In the genomic region with DNA sequence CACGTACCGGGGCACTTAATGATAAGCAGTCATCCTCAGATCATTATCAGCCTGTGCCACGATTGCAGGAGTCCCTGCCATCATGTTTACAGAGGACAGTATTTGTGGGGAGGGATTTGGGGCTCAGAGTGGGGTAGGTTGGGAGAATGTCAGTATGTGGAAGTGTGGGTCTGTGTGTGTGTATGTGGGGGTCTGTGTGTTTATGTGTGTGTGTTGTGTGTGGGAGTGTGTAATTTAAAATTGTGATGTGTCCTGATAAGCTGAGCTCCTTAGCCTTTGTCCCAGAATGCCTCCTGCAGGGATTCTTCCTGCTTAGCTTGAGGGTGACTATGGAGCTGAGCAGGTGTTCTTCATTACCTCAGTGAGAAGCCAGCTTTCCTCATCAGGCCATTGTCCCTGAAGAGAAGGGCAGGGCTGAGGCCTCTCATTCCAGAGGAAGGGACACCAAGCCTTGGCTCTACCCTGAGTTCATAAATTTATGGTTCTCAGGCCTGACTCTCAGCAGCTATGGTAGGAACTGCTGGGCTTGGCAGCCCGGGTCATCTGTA, we compare ENCODE assay signal across 19 cellular contexts. TPM values are rescaled to one million over a fixed set of nuclear protein-coding genes. Genes with fewer than 3 reads are reported as not detected.
A peak's percentile ranks its signal among the peaks of the same experiment; 100 is the strongest.
DNase-seq lines count a peak whose midpoint lies in the region; ATAC-seq and TF ChIP-seq lines count a peak whose summit lies in the region.
"Had no signal": no experiment of that assay in that cellular context is flagged by ENCODE, and none has a peak within 500 bp of the region (broad histone marks: within the 10 kb centered on the region; RNA-seq: fewer than 3 reads in every experiment).

No MANE protein-coding gene starts in this region.

- H3K9me3 ChIP-seq in HEK293 (ENCODE audit: control insufficient read depth, insufficient read depth, low read depth, low read length) = no peaks in the 10 kb centered on the region
- H3K9me3 ChIP-seq in esophagus muscularis mucosa = no peaks in the 10 kb centered on the region
- no peaks in the 10 kb centered on the region for H3K9me3 ChIP-seq in T-helper 17 cell (ENCODE audit: control insufficient read depth, low read length, poor library complexity, severe bottlenecking)
- H3K9me3 ChIP-seq in heart right ventricle = no peaks in the 10 kb centered on the region
- H3K9me3 ChIP-seq: BE2C had no signal

- no peak for TF ChIP-seq CTCF in HEK293 (tag by site-specific recombination; IDR thresholded peaks at IDR 0.05)
- no peak for TF ChIP-seq CTCF in esophagus muscularis mucosa (IDR thresholded peaks at IDR 0.05)
- TF ChIP-seq CTCF in heart right ventricle (IDR thresholded peaks at IDR 0.05) = no peak

- TF ChIP-seq POLR2A in esophagus muscularis mucosa (IDR thresholded peaks at IDR 0.05; ENCODE audit: low read depth) = no peak

- no peak for TF ChIP-seq EP300 in esophagus muscularis mucosa (IDR thresholded peaks at IDR 0.05)

- no peaks in the 10 kb centered on the region for H3K9me3 Mint-ChIP-seq in stimulated activated memory B cell treated with anti-CD40 and anti-IgM and Interleukin-4, amounts not matched to agents 10 μg/mL and 1 μg/mL and 100 μg/mL, for 72 hours
- H3K9me3 Mint-ChIP-seq: CD8-positive, alpha-beta T cell had no signal

- peak overlapping the region; percentile 32 for H3K27ac Mint-ChIP-seq in stimulated activated memory B cell treated with anti-CD40 and anti-IgM and Interleukin-4, amounts not matched to agents 10 μg/mL and 1 μg/mL and 100 μg/mL, for 72 hours
- H3K27ac Mint-ChIP-seq in T-helper 17 cell = no peak overlapping the region
- H3K27ac Mint-ChIP-seq: CD8-positive, alpha-beta T cell had no signal

- peaks cover 13% of the 10 kb centered on the region for H3K36me3 Mint-ChIP-seq in stimulated activated memory B cell treated with anti-CD40 and anti-IgM and Interleukin-4, amounts not matched to agents 10 μg/mL and 1 μg/mL and 100 μg/mL, for 72 hours
- no peaks in the 10 kb centered on the region for H3K36me3 Mint-ChIP-seq in T-helper 17 cell (ENCODE audit: low read depth)
- H3K36me3 Mint-ChIP-seq: CD8-positive, alpha-beta T cell had no signal

- WGBS in esophagus muscularis mucosa = 84% methylated on average over 4 of the region's 4 CpGs
- 74 to 78% methylated on average over 4 of the region's 4 CpGs for WGBS in heart right ventricle, 2 donors

- no peak overlapping the region for H3K4me3 Mint-ChIP-seq in stimulated activated memory B cell treated with anti-CD40 and anti-IgM and Interleukin-4, amounts not matched to agents 10 μg/mL and 1 μg/mL and 100 μg/mL, for 72 hours
- no peak overlapping the region for H3K4me3 Mint-ChIP-seq in T-helper 17 cell
- H3K4me3 Mint-ChIP-seq: CD8-positive, alpha-beta T cell had no signal

- POLR2A ChIA-PET in HEK293 (lab: Yijun Ruan, JAX) = no interaction called here

- H3K4me1 Mint-ChIP-seq in stimulated activated memory B cell treated with anti-CD40 and anti-IgM and Interleukin-4, amounts not matched to agents 10 μg/mL and 1 μg/mL and 100 μg/mL, for 72 hours = peaks cover 3% of the 10 kb centered on the region
- H3K4me1 Mint-ChIP-seq in T-helper 17 cell = peaks cover 6% of the 10 kb centered on the region

- H3K36me3 ChIP-seq in HEK293 (ENCODE audit: control insufficient read depth in 2 of 2, insufficient read depth in 1 of 2, low read length in 2 of 2) = no peaks in the 10 kb centered on the region
- peaks cover 0 to 47% (median 25%) of the 10 kb centered on the region in 4 donors for H3K36me3 ChIP-seq in esophagus muscularis mucosa
- peaks cover 0 to 36% (median 0%) of the 10 kb centered on the region in 9 donors for H3K36me3 ChIP-seq in heart right ventricle
- H3K36me3 ChIP-seq: BE2C had no signal

- H3K27me3 Mint-ChIP-seq in stimulated activated memory B cell treated with anti-CD40 and anti-IgM and Interleukin-4, amounts not matched to agents 10 μg/mL and 1 μg/mL and 100 μg/mL, for 72 hours = no peaks in the 10 kb centered on the region
- peaks cover 6% of the 10 kb centered on the region for H3K27me3 Mint-ChIP-seq in T-helper 17 cell

- H3K4me1 ChIP-seq in HEK293 (ENCODE audit: control insufficient read depth, insufficient read depth, low read length) (no peaks in the 10 kb centered on the region), esophagus muscularis mucosa (peaks cover 3 to 28% (median 26%) of the 10 kb centered on the region in 4 donors), heart right ventricle (peaks cover 0 to 19% (median 10%) of the 10 kb centered on the region in 9 donors)

- CTCF ChIA-PET in HEK293 (lab: Yijun Ruan, JAX) = interaction anchor here (0.5 to 1.2 kb wide), 5 partner anchors 13 to 369 kb away, joined by 3 to 6 read pairs (median 3); no protein-coding TSS in a partner anchor

- H3K27ac ChIP-seq in HEK293 (ENCODE audit: extremely low read depth, low read depth, low read length) = no peak overlapping the region
- H3K27ac ChIP-seq in esophagus muscularis mucosa (replicated peaks in 1 of 4) = peak overlapping the region in 2 of 4 donors; percentile 15 to 37
- no peak overlapping the region for H3K27ac ChIP-seq in heart right ventricle
- H3K27ac ChIP-seq: HL-60 had no signal

- intact Hi-C loops in esophagus muscularis mucosa (cut with DNase I) (no loop called here), heart right ventricle (cut with DNase I) (loop anchor here in 2 of 10 donors (5.0 to 10.0 kb wide), 2 partner anchors 73 to 145 kb away; no protein-coding TSS in a partner anchor)

- H3K27me3 ChIP-seq in esophagus muscularis mucosa (no peaks in the 10 kb centered on the region), heart right ventricle (no peaks in the 10 kb centered on the region)
- H3K27me3 ChIP-seq: BE2C had no signal

- H3K4me3 ChIP-seq in HEK293 (ENCODE audit: low read depth, low read length) (no peak overlapping the region), esophagus muscularis mucosa (no peak overlapping the region), heart right ventricle (no peak overlapping the region)

- peak; percentile 79 for DNase-seq in NCI-H69 (lab: John Stamatoyannopoulos, UW)
- peak; percentile 87 for DNase-seq in esophagus muscularis mucosa (ENCODE audit: extremely low spot score)
- DNase-seq in T-helper 17 cell = no peak
- no peak for DNase-seq in heart right ventricle
- DNase-seq: BE2C; CD8-positive, alpha-beta T cell; DND-41; GDM1; GOT3; KG1; NCI-H1092 treated with DMSO at 0.1 percent for 48 hours; NCI-H2029; NCI-H226; NCI-H526 treated with DMSO at 0.1 percent for 48 hours; SHP77 treated with DMSO at 0.1 percent for 48 hours had no signal

- ATAC-seq in stimulated activated memory B cell treated with anti-CD40 and anti-IgM and Interleukin-4, amounts not matched to agents 10 μg/mL and 1 μg/mL and 100 μg/mL, for 72 hours = no peak
- no peak for ATAC-seq in GM21737 (IDR thresholded peaks at IDR 0.05; ENCODE audit: unreplicated experiment)
- no peak for ATAC-seq in T-helper 17 cell
- no peak for ATAC-seq in heart right ventricle
- ATAC-seq: CD8-positive, alpha-beta T cell had no signal

TF ChIP-seq in HEK293, 187 proteins besides CTCF, POLR2A, EP300 and RAD21:
- TF ChIP-seq ZNF175 (tag by site-specific recombination; IDR thresholded peaks at IDR 0.05) (no peak), ZIC2 (tag by site-specific recombination; IDR thresholded peaks at IDR 0.05) (peak; percentile 59), EGR2 (tag by site-specific recombination; IDR thresholded peaks at IDR 0.05; ENCODE audit: low read depth) (peak; percentile 93), GLIS1 (tag by site-specific recombination; IDR thresholded peaks at IDR 0.05) (peak; percentile 64), ZFHX2 (tag by site-specific recombination; conservative IDR thresholded peaks at IDR 0.05) (peak; percentile 89), ZFP41 (tag by site-specific recombination; IDR thresholded peaks at IDR 0.05; ENCODE audit: borderline replicate concordance) (no peak), ZNF311 (tag by site-specific recombination; IDR thresholded peaks at IDR 0.05; ENCODE audit: borderline replicate concordance) (no peak)
- TF ChIP-seq, protein P1, sequence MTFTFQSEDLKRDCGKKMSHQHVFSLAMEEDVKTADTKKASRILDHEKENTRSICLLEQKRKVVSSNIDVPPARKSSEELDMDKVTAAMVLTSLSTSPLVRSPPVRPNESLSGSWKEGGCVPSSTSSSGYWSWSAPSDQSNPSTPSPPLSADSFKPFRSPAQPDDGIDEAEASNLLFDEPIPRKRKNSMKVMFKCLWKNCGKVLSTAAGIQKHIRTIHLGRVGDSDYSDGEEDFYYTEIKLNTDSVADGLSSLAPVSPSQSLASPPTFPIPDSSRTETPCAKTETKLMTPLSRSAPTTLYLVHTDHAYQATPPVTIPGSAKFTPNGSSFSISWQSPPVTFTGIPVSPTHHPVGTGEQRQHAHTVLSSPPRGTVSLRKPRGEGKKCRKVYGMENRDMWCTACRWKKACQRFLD (tag by site-specific recombination; IDR thresholded peaks at IDR 0.05) = no peak
- TF ChIP-seq, protein P2, sequence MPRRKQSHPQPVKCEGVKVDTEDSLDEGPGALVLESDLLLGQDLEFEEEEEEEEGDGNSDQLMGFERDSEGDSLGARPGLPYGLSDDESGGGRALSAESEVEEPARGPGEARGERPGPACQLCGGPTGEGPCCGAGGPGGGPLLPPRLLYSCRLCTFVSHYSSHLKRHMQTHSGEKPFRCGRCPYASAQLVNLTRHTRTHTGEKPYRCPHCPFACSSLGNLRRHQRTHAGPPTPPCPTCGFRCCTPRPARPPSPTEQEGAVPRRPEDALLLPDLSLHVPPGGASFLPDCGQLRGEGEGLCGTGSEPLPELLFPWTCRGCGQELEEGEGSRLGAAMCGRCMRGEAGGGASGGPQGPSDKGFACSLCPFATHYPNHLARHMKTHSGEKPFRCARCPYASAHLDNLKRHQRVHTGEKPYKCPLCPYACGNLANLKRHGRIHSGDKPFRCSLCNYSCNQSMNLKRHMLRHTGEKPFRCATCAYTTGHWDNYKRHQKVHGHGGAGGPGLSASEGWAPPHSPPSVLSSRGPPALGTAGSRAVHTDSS (tag by site-specific recombination; IDR thresholded peaks at IDR 0.05) = no peak

RNA-seq across cellular contexts. Expression of a gene that starts 13.5 kb away (rescaled TPM):
- total RNA-seq in esophagus muscularis mucosa (10 to 100 TPM in 1 of 4 donors, 1 to 10 TPM in 3; 4.0 to 12.9 (median 7.1) TPM), T-helper 17 cell (1 to 10 TPM; 6.8 to 9.2 TPM), heart right ventricle (1 to 10 TPM in 9 of 10 donors, under 1 TPM in 1; 0.92 to 3.8 (median 2.1) TPM)
- 1 to 10 TPM in 1 of 2 donors, under 1 TPM in 1; 0.32 to 2.9 TPM for polyA plus RNA-seq in heart right ventricle

RNA-seq across cellular contexts. Expression of a gene that starts 56.6 kb away (rescaled TPM):
- total RNA-seq in esophagus muscularis mucosa = 10 to 100 TPM; 48.6 to 61.5 (median 54.9) TPM
- 100 to 1,000 TPM in 1 of 2 donors, 1 to 10 TPM in 1; 7.8 to 283 TPM for total RNA-seq in T-helper 17 cell
- total RNA-seq in heart right ventricle = 10 to 100 TPM in 1 of 10 donors, 1 to 10 TPM in 9; 2.5 to 18.0 (median 3.5) TPM
- polyA plus RNA-seq in heart right ventricle = 1 to 10 TPM; 1.9 to 2.4 TPM
- total RNA-seq: CD8-positive, alpha-beta T cell had no signal

Comparison
In these comparisons a context has a peak if more than half of its experiments do, and no peak if none do; other contexts are left out.
1. DNase-seq: peak in NCI-H69 (single experiment) and esophagus muscularis mucosa (single experiment); none in T-helper 17 cell (0 of 3) and heart right ventricle (0 of 2).